1 cellular context compared by ENCODE assay signal in genomic region chr9:86322973-86323644, GRCh38.
TF ChIP-seq lines count a peak whose summit lies in the region.

No MANE protein-coding gene starts in this region.

TF ChIP-seq in SK-N-SH treated with all-trans-retinoic acid at 6 μM for 48 hours, 23 proteins besides CTCF, POLR2A, EP300 and RAD21 (continued from another document):
- TF ChIP-seq, protein P1, sequence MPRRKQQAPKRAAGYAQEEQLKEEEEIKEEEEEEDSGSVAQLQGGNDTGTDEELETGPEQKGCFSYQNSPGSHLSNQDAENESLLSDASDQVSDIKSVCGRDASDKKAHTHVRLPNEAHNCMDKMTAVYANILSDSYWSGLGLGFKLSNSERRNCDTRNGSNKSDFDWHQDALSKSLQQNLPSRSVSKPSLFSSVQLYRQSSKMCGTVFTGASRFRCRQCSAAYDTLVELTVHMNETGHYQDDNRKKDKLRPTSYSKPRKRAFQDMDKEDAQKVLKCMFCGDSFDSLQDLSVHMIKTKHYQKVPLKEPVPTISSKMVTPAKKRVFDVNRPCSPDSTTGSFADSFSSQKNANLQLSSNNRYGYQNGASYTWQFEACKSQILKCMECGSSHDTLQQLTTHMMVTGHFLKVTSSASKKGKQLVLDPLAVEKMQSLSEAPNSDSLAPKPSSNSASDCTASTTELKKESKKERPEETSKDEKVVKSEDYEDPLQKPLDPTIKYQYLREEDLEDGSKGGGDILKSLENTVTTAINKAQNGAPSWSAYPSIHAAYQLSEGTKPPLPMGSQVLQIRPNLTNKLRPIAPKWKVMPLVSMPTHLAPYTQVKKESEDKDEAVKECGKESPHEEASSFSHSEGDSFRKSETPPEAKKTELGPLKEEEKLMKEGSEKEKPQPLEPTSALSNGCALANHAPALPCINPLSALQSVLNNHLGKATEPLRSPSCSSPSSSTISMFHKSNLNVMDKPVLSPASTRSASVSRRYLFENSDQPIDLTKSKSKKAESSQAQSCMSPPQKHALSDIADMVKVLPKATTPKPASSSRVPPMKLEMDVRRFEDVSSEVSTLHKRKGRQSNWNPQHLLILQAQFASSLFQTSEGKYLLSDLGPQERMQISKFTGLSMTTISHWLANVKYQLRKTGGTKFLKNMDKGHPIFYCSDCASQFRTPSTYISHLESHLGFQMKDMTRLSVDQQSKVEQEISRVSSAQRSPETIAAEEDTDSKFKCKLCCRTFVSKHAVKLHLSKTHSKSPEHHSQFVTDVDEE (CRISPR knock-in tag; IDR thresholded peaks at IDR 0.05): no peak
- TF ChIP-seq OSR1 (CRISPR knock-in tag; IDR thresholded peaks at IDR 0.05): no peak
- TF ChIP-seq POU6F1 (CRISPR knock-in tag; IDR thresholded peaks at IDR 0.05; ENCODE audit: borderline replicate concordance, low read depth): no peak
- TF ChIP-seq, protein P2, sequence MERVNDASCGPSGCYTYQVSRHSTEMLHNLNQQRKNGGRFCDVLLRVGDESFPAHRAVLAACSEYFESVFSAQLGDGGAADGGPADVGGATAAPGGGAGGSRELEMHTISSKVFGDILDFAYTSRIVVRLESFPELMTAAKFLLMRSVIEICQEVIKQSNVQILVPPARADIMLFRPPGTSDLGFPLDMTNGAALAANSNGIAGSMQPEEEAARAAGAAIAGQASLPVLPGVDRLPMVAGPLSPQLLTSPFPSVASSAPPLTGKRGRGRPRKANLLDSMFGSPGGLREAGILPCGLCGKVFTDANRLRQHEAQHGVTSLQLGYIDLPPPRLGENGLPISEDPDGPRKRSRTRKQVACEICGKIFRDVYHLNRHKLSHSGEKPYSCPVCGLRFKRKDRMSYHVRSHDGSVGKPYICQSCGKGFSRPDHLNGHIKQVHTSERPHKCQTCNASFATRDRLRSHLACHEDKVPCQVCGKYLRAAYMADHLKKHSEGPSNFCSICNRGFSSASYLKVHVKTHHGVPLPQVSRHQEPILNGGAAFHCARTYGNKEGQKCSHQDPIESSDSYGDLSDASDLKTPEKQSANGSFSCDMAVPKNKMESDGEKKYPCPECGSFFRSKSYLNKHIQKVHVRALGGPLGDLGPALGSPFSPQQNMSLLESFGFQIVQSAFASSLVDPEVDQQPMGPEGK (CRISPR knock-in tag; IDR thresholded peaks at IDR 0.05; ENCODE audit: borderline replicate concordance): no peak
- no peak for TF ChIP-seq ISL1 (CRISPR knock-in tag; IDR thresholded peaks at IDR 0.05)
